In the genomic region with DNA sequence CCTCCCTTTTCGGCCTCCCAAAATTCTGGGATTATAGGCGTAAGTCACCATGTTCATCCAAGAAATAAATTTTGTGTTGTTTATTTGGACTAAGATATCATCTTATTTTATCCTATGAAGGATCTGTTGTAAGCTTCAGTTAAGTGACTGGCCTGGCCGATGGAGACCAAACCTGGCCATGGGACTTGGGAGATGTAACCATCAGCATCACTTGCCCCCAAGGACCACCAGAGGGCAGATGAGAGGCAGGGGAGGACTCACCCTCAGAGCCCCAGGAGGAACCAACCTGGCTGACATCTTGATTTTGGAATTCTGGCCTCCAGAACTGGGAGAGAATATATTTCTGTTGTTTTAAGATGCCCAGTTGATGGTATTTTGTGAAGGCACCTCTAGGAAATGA, we compare ENCODE assay signal across 12 cellular contexts.
DNase-seq lines count a peak whose midpoint lies in the region; TF ChIP-seq lines count a peak whose summit lies in the region.
"Had no signal": no experiment of that assay in that cellular context is flagged by ENCODE, and none has a peak within 500 bp of the region (broad histone marks: within the 10 kb centered on the region; RNA-seq: fewer than 3 reads in every experiment).

No MANE protein-coding gene starts in this region.

- H3K27me3 ChIP-seq in WERI-Rb-1 (ENCODE audit: insufficient read depth, low read depth, severe bottlenecking): peaks cover 39% of the 10 kb centered on the region

- H3K4me3 Mint-ChIP-seq in HFFc6 (no peak overlapping the region), nephron (no peak overlapping the region)
- H3K4me3 Mint-ChIP-seq: CD4-positive, alpha-beta memory T cell had no signal

- H3K27ac ChIP-seq in WERI-Rb-1: no peak overlapping the region

- no peak overlapping the region for H3K4me3 ChIP-seq in WERI-Rb-1 (ENCODE audit: low read depth, low read length)
- H3K4me3 ChIP-seq: HAP-1 had no signal

- no peaks in the 10 kb centered on the region for H3K9me3 ChIP-seq in WERI-Rb-1 (ENCODE audit: severe bottlenecking)
- H3K9me3 ChIP-seq: HAP-1 had no signal

- H3K9me3 Mint-ChIP-seq in HFFc6: no peaks in the 10 kb centered on the region
- peaks cover 5% of the 10 kb centered on the region for H3K9me3 Mint-ChIP-seq in nephron

- H3K36me3 ChIP-seq in WERI-Rb-1: no peaks in the 10 kb centered on the region
- H3K36me3 ChIP-seq: HAP-1 had no signal

- H3K27ac Mint-ChIP-seq in HFFc6 (no peak overlapping the region), nephron (no peak overlapping the region)
- H3K27ac Mint-ChIP-seq: CD4-positive, alpha-beta memory T cell had no signal

- TF ChIP-seq CTCF in HFFc6 (IDR thresholded peaks at IDR 0.05) (peak; percentile 70), WERI-Rb-1 (IDR thresholded peaks at IDR 0.05; ENCODE audit: low read depth, low read length) (peak; percentile 72), nephron (IDR thresholded peaks at IDR 0.05; ENCODE audit: unreplicated experiment in 3 of 3) (peak in 2 of 3 experiments; percentile 6 to 29)

- H3K36me3 Mint-ChIP-seq in HFFc6 (ENCODE audit: low read depth) (peaks cover 7% of the 10 kb centered on the region), nephron (ENCODE audit: low read depth) (no peaks in the 10 kb centered on the region)
- H3K36me3 Mint-ChIP-seq: CD4-positive, alpha-beta memory T cell had no signal

- DNase-seq in NCI-H2227 (lab: John Stamatoyannopoulos, UW; ENCODE audit: unreplicated experiment): peak; percentile 3
- no peak for DNase-seq in NCI-H2227 treated with DMSO at 0.1 percent for 48 hours (lab: John Stamatoyannopoulos, UW)
- no peak for DNase-seq in HFFc6
- peak; percentile 44 for DNase-seq in WERI-Rb-1
- no peak for DNase-seq in NOMO-1 (lab: John Stamatoyannopoulos, UW; ENCODE audit: unreplicated experiment in 2 of 2)
- no peak for DNase-seq in SK-N-DZ (ENCODE audit: low spot score)
- DNase-seq in GF-D8 (lab: John Stamatoyannopoulos, UW): no peak
- DNase-seq: CD4-positive, alpha-beta memory T cell; NCI-H510A; stimulated activated CD4-positive, alpha-beta T cell treated with anti-CD3 and anti-CD28 coated beads, Interleukin-12 subunit alpha, Interleukin-12 subunit beta, amount 100 ng/mL, for 4 hours had no signal

- H3K27me3 Mint-ChIP-seq in HFFc6 (ENCODE audit: insufficient read depth) (peaks cover 5% of the 10 kb centered on the region; the same call in 1 of the 2 replicates), nephron (ENCODE audit: low read depth) (peaks cover 20% of the 10 kb centered on the region)
- H3K27me3 Mint-ChIP-seq: CD4-positive, alpha-beta memory T cell had no signal

- H3K4me1 Mint-ChIP-seq in HFFc6 (ENCODE audit: low read depth): peaks cover 11% of the 10 kb centered on the region; the same call in 1 of the 2 replicates
- H3K4me1 Mint-ChIP-seq in nephron: no peaks in the 10 kb centered on the region
- H3K4me1 Mint-ChIP-seq: CD4-positive, alpha-beta memory T cell had no signal

Comparison
In these comparisons a context has a peak if more than half of its experiments do, and no peak if none do; other contexts are left out.
1. DNase-seq: peak in NCI-H2227 (single experiment) and WERI-Rb-1 (single experiment); none in NCI-H2227 treated with DMSO at 0.1 percent for 48 hours (single experiment), HFFc6 (single experiment), NOMO-1 (0 of 2), SK-N-DZ (single experiment) and GF-D8 (single experiment).
2. CTCF ChIP-seq: peak in every context shown above with its lines; median percentile 72 in WERI-Rb-1; 70 in HFFc6; 18 in nephron.